Comparison of ENCODE assay signal across 30 cellular contexts in genomic region chr5:141003026-141003425, GRCh38. TPM values are rescaled to one million over a fixed set of nuclear protein-coding genes. Genes with fewer than 3 reads are reported as not detected.
DNase-seq lines count a peak whose midpoint lies in the region; ATAC-seq and TF ChIP-seq lines count a peak whose summit lies in the region.
"Had no signal": no experiment of that assay in that cellular context is flagged by ENCODE, and none has a peak within 500 bp of the region (broad histone marks: within the 10 kb centered on the region; RNA-seq: fewer than 3 reads in every experiment).

No MANE protein-coding gene starts in this region.

- H3F3A ChIP-seq in smooth muscle cell (ENCODE audit: low read depth): peaks cover 31% of the 10 kb centered on the region

- no peak overlapping the region for H2AFZ ChIP-seq in smooth muscle cell (ENCODE audit: low read depth)

- peaks cover 42% of the 10 kb centered on the region for H3K4me1 ChIP-seq in smooth muscle cell (ENCODE audit: low read depth)
- H3K4me1 ChIP-seq: ascending aorta had no signal

- H3K27me3 Mint-ChIP-seq in WTC11 (ENCODE audit: low read depth) (no peaks in the 10 kb centered on the region), endothelial cell (ENCODE audit: unreplicated experiment) (peaks cover 6% of the 10 kb centered on the region)

- H3K9me3 Mint-ChIP-seq in WTC11: no peaks in the 10 kb centered on the region
- H3K9me3 Mint-ChIP-seq in endothelial cell (ENCODE audit: unreplicated experiment): no peaks in the 10 kb centered on the region
- H3K9me3 Mint-ChIP-seq: activated CD4-positive, alpha-beta memory T cell treated with anti-CD3 and anti-CD28 coated beads for 36 hours; activated T-helper 2 cell treated with anti-CD3 and anti-CD28 coated beads, Interferon-gamma antibody, Interleukin-2, Interleukin-4, amounts not matched to agents 10 μg/mL and 5 μg/mL and 100 μg/mL, durations not matched to agents 14 hours and 24 hours and 36 hours; stimulated activated naive CD8-positive, alpha-beta T cell treated with anti-CD3 and anti-CD28 coated beads, Interleukin-15, amount 100 ng/mL, for 72 hours had no signal

- intact Hi-C loops in posterior cingulate gyrus (cut with DNase I): no loop called here

- H3K9me3 ChIP-seq in smooth muscle cell (replicated peaks; ENCODE audit: low read depth): no peaks in the 10 kb centered on the region
- H3K9me3 ChIP-seq: ascending aorta; BLaER1 treated with 17β-estradiol and CSF1 and Interleukin-3, amounts not matched to agents 10 nM and 100 nM; sigmoid colon; tibial artery had no signal

- H3K9ac ChIP-seq in smooth muscle cell (ENCODE audit: low read depth): no peak overlapping the region
- H3K9ac ChIP-seq: BLaER1 treated with 17β-estradiol and CSF1 and Interleukin-3, amounts not matched to agents 10 nM and 100 nM had no signal

- no peaks in the 10 kb centered on the region for H3K36me3 ChIP-seq in smooth muscle cell (ENCODE audit: low read depth)
- H3K36me3 ChIP-seq: ascending aorta; BLaER1 treated with 17β-estradiol and CSF1 and Interleukin-3, amounts not matched to agents 10 nM and 100 nM; sigmoid colon; tibial artery had no signal

- peaks cover 6% of the 10 kb centered on the region for H4K20me1 ChIP-seq in smooth muscle cell (ENCODE audit: low read depth)
- H4K20me1 ChIP-seq: BLaER1 treated with 17β-estradiol and CSF1 and Interleukin-3, amounts not matched to agents 10 nM and 100 nM had no signal

- peak overlapping the region; percentile 90 for H3K27ac ChIP-seq in smooth muscle cell (ENCODE audit: low read depth)
- H3K27ac ChIP-seq: ascending aorta; BLaER1 treated with 17β-estradiol and CSF1 and Interleukin-3, amounts not matched to agents 10 nM and 100 nM; sigmoid colon; tibial artery had no signal

- no peaks in the 10 kb centered on the region for H3K27me3 ChIP-seq in smooth muscle cell (ENCODE audit: low read depth)
- H3K27me3 ChIP-seq: ascending aorta had no signal

- H3K4me3 Mint-ChIP-seq in WTC11: no peak overlapping the region
- H3K4me3 Mint-ChIP-seq in endothelial cell (ENCODE audit: unreplicated experiment): no peak overlapping the region
- H3K4me3 Mint-ChIP-seq: activated CD4-positive, alpha-beta memory T cell treated with anti-CD3 and anti-CD28 coated beads for 36 hours; activated naive CD8-positive, alpha-beta T cell treated with anti-CD3 and anti-CD28 coated beads for 36 hours; dendritic cell treated with granulocyte-macrophage colony-stimulating factor and Interleukin-4, amounts not matched to agents 40 ng/mL and 50 ng/mL, for 4 days; stimulated activated naive CD8-positive, alpha-beta T cell treated with anti-CD3 and anti-CD28 coated beads, Interleukin-15, amount 100 ng/mL, for 72 hours had no signal

- TF ChIP-seq CTCF in WTC11 (IDR thresholded peaks at IDR 0.05) (no peak), smooth muscle cell (IDR thresholded peaks at IDR 0.05; ENCODE audit: borderline replicate concordance, insufficient read depth, poor library complexity, severe bottlenecking) (no peak), endothelial cell (IDR thresholded peaks at IDR 0.05; ENCODE audit: unreplicated experiment) (no peak)

- H3K36me3 Mint-ChIP-seq in WTC11: peaks cover 10% of the 10 kb centered on the region; the same call in 1 of the 2 replicates
- no peaks in the 10 kb centered on the region for H3K36me3 Mint-ChIP-seq in endothelial cell (ENCODE audit: low read depth, unreplicated experiment)
- H3K36me3 Mint-ChIP-seq: activated CD4-positive, alpha-beta memory T cell treated with anti-CD3 and anti-CD28 coated beads for 36 hours; activated naive CD8-positive, alpha-beta T cell treated with anti-CD3 and anti-CD28 coated beads for 36 hours had no signal

- no peak for ATAC-seq in WTC11
- ATAC-seq: stimulated activated naive CD8-positive, alpha-beta T cell treated with anti-CD3 and anti-CD28 coated beads, Interleukin-15, amount 100 ng/mL, for 72 hours had no signal

- H3K4me1 Mint-ChIP-seq in WTC11 (peaks cover 73% of the 10 kb centered on the region), endothelial cell (ENCODE audit: unreplicated experiment) (peaks cover 21% of the 10 kb centered on the region)

- DNase-seq in NCI-H2029 treated with DMSO at 0.1 percent for 48 hours (lab: John Stamatoyannopoulos, UW) (peak; percentile 7), NCI-H2029 (lab: John Stamatoyannopoulos, UW) (no peak), NCI-H446 (lab: John Stamatoyannopoulos, UW) (peak; percentile 20 to 55), WTC11 (ENCODE audit: low spot score) (no peak), smooth muscle cell (lab: John Stamatoyannopoulos, UW; ENCODE audit: unreplicated experiment) (no peak), AG20443 (ENCODE audit: low spot score) (no peak), endothelial cell (ENCODE audit: low spot score) (no peak), posterior cingulate gyrus (no peak)
- DNase-seq: activated CD4-positive, alpha-beta memory T cell treated with anti-CD3 and anti-CD28 coated beads for 36 hours; activated CD4-positive, CD25-positive, alpha-beta regulatory T cell; activated naive CD8-positive, alpha-beta T cell treated with anti-CD3 and anti-CD28 coated beads for 36 hours; central memory CD4-positive, alpha-beta T cell; EL; kidney glomerular epithelial cell; NCI-H1092 treated with DMSO at 0.1 percent for 48 hours; NCI-H2107; NCI-H526 treated with DMSO at 0.1 percent for 48 hours; Right ventricle myocardium superior; sigmoid colon; stimulated activated CD4-positive, alpha-beta T cell treated with anti-CD3 and anti-CD28 coated beads, Interleukin-15, amount 100 ng/mL, for 24 hours; stimulated activated naive CD8-positive, alpha-beta T cell treated with anti-CD3 and anti-CD28 coated beads, Interleukin-15, amount 100 ng/mL, for 72 hours; T-helper 9 cell; tibial artery had no signal

- no peak overlapping the region for H3K4me2 ChIP-seq in smooth muscle cell
- H3K4me2 ChIP-seq: BLaER1 treated with 17β-estradiol and CSF1 and Interleukin-3, amounts not matched to agents 10 nM and 100 nM had no signal

- H3K27ac Mint-ChIP-seq in WTC11 (peak overlapping the region; percentile 99), endothelial cell (ENCODE audit: unreplicated experiment) (no peak overlapping the region)
- H3K27ac Mint-ChIP-seq: activated CD4-positive, alpha-beta memory T cell treated with anti-CD3 and anti-CD28 coated beads for 36 hours; activated naive CD8-positive, alpha-beta T cell treated with anti-CD3 and anti-CD28 coated beads for 36 hours; activated T-helper 2 cell treated with anti-CD3 and anti-CD28 coated beads, Interferon-gamma antibody, Interleukin-2, Interleukin-4, amounts not matched to agents 10 μg/mL and 5 μg/mL and 100 μg/mL, durations not matched to agents 14 hours and 24 hours and 36 hours; dendritic cell treated with granulocyte-macrophage colony-stimulating factor and Interleukin-4, amounts not matched to agents 40 ng/mL and 50 ng/mL, for 4 days; stimulated activated naive CD8-positive, alpha-beta T cell treated with anti-CD3 and anti-CD28 coated beads, Interleukin-15, amount 100 ng/mL, for 72 hours had no signal

- no peak overlapping the region for H3K4me3 ChIP-seq in smooth muscle cell
- H3K4me3 ChIP-seq: ascending aorta; BLaER1 treated with 17β-estradiol and CSF1 and Interleukin-3, amounts not matched to agents 10 nM and 100 nM; sigmoid colon; tibial artery had no signal

- H3K79me2 ChIP-seq in smooth muscle cell (ENCODE audit: low read depth): peaks cover 4% of the 10 kb centered on the region

- CTCF ChIA-PET in WTC11 (lab: Charles Lee): interaction anchor here (1.2 to 7.3 kb wide), 4 partner anchors 36 to 121 kb away, joined by 3 to 86 read pairs (median 24); partner anchors contain the start of genes PCDHA13, PCDHAC1 and PCDHAC2

- POLR2A ChIA-PET in WTC11 (lab: Charles Lee): interaction anchor here (2.3 to 3.9 kb wide), 3 partner anchors 17 to 76 kb away, joined by 9 to 30 read pairs (median 12); partner anchors contain the start of genes PCDHAC1 and PCDHAC2

- 85% methylated on average over 3 of the region's 3 CpGs for WGBS in smooth muscle cell (ENCODE audit: low lambda C conversion rate)

TF ChIP-seq in WTC11, 78 proteins besides CTCF, POLR2A, EP300 and RAD21 (continues in another document):
- TF ChIP-seq ATF6 (CRISPR knock-in tag; IDR thresholded peaks at IDR 0.05): no peak
- TF ChIP-seq NR1H2 (CRISPR knock-in tag; IDR thresholded peaks at IDR 0.05): no peak
- no peak for TF ChIP-seq ZNF263 (CRISPR knock-in tag; IDR thresholded peaks at IDR 0.05; ENCODE audit: low read depth)
- no peak for TF ChIP-seq ATF1 (CRISPR knock-in tag; IDR thresholded peaks at IDR 0.05)
- no peak for TF ChIP-seq TEAD1 (CRISPR knock-in tag; IDR thresholded peaks at IDR 0.05)
- TF ChIP-seq SMAD3 (CRISPR knock-in tag; IDR thresholded peaks at IDR 0.05; ENCODE audit: borderline replicate concordance): no peak
- no peak for TF ChIP-seq JAZF1 (CRISPR knock-in tag; IDR thresholded peaks at IDR 0.05)
- no peak for TF ChIP-seq MLX (CRISPR knock-in tag; IDR thresholded peaks at IDR 0.05)
- TF ChIP-seq NR3C1 (CRISPR knock-in tag; conservative IDR thresholded peaks at IDR 0.05; ENCODE audit: low read depth): no peak
- no peak for TF ChIP-seq ZNF671 (CRISPR knock-in tag; IDR thresholded peaks at IDR 0.05)

RNA-seq across cellular contexts. Expression of gene PCDHAC2, which starts 36.8 kb away (rescaled TPM):
- total RNA-seq in WTC11 (2021) (6.7 to 11.3 TPM (median 7.9 TPM) in 3 replicates), smooth muscle cell (5.2 and 7.4 TPM in 2 replicates), endothelial cell (ENCODE audit: unreplicated experiment) (5.2 TPM)
- 3.5 and 4.7 TPM in 2 replicates for polyA plus RNA-seq in smooth muscle cell
- total RNA-seq: activated CD4-positive, alpha-beta memory T cell treated with anti-CD3 and anti-CD28 coated beads for 36 hours; activated naive CD8-positive, alpha-beta T cell treated with anti-CD3 and anti-CD28 coated beads for 36 hours; activated T-helper 2 cell treated with anti-CD3 and anti-CD28 coated beads, Interferon-gamma antibody, Interleukin-2, Interleukin-4, amounts not matched to agents 10 μg/mL and 5 μg/mL and 100 μg/mL, durations not matched to agents 14 hours and 24 hours and 36 hours; ascending aorta; glomerular endothelial cell had no signal

RNA-seq across cellular contexts. Expression of gene PCDHB1, which starts 48.1 kb away (rescaled TPM):
- 0.09 to 0.13 TPM (median 0.11 TPM) in 3 replicates for total RNA-seq in WTC11 (2021)
- total RNA-seq in smooth muscle cell: 0.04 and 0.22 TPM in 2 replicates
- not detected in 2 replicates for polyA plus RNA-seq in smooth muscle cell
- not detected for total RNA-seq in endothelial cell (ENCODE audit: unreplicated experiment)
- total RNA-seq: activated CD4-positive, alpha-beta memory T cell treated with anti-CD3 and anti-CD28 coated beads for 36 hours; activated naive CD8-positive, alpha-beta T cell treated with anti-CD3 and anti-CD28 coated beads for 36 hours; activated T-helper 2 cell treated with anti-CD3 and anti-CD28 coated beads, Interferon-gamma antibody, Interleukin-2, Interleukin-4, amounts not matched to agents 10 μg/mL and 5 μg/mL and 100 μg/mL, durations not matched to agents 14 hours and 24 hours and 36 hours; ascending aorta; fibroblast of lung; glomerular endothelial cell; posterior vena cava; Right ventricle myocardium superior had no signal
- polyA plus RNA-seq: fibroblast of lung had no signal

Comparison
In these comparisons a context has a peak if more than half of its experiments do, and no peak if none do; other contexts are left out.
1. DNase-seq: peak in NCI-H2029 treated with DMSO at 0.1 percent for 48 hours (single experiment) and NCI-H446 (2 of 2); none in NCI-H2029 (single experiment), WTC11 (single experiment), smooth muscle cell (single experiment), AG20443 (single experiment), endothelial cell (single experiment) and posterior cingulate gyrus (0 of 10).